In genomic region chr6:120077489-120077888, GRCh38 we compare ENCODE assay signal across 14 cellular contexts.
DNase-seq lines count a peak whose midpoint lies in the region; FAIRE-seq and TF ChIP-seq lines count a peak whose summit lies in the region.
"Had no signal": no experiment of that assay in that cellular context is flagged by ENCODE, and none has a peak within 500 bp of the region (broad histone marks: within the 10 kb centered on the region; RNA-seq: fewer than 3 reads in every experiment).

No MANE protein-coding gene starts in this region.

- H4K8ac ChIP-seq in trophoblast cell (ENCODE audit: low read depth, low read length): no peak overlapping the region

- H3K79me2 ChIP-seq in trophoblast cell (ENCODE audit: control insufficient read depth, insufficient read depth, low read length, poor library complexity): no peaks in the 10 kb centered on the region

- H2AFZ ChIP-seq in trophoblast cell (ENCODE audit: insufficient read depth, low read length, poor library complexity): no peak overlapping the region

- H4K12ac ChIP-seq in trophoblast cell (ENCODE audit: low read depth, low read length): no peak overlapping the region

- H3K36me3 ChIP-seq in trophoblast cell (ENCODE audit: control insufficient read depth in 1 of 2, insufficient read depth in 2 of 2, low read length in 2 of 2) (no peaks in the 10 kb centered on the region), Peyer's patch (no peaks in the 10 kb centered on the region), small intestine (ENCODE audit: control insufficient read depth in 2 of 2, insufficient read depth in 2 of 2, low read length in 2 of 2) (no peaks in the 10 kb centered on the region)
- H3K36me3 ChIP-seq: uterus had no signal

- no peak overlapping the region for H3K4me2 ChIP-seq in trophoblast cell (ENCODE audit: low read length)
- H3K4me2 ChIP-seq: A549 had no signal

- no peak overlapping the region for H2BK5ac ChIP-seq in trophoblast cell (ENCODE audit: low read depth, low read length, poor library complexity)

- H4K91ac ChIP-seq in trophoblast cell (ENCODE audit: low read depth, low read length): no peak overlapping the region

- FAIRE-seq in small intestine (lab: Jason Lieb, UNC): no peak
- FAIRE-seq: A549, TTC549 had no signal

- H3K23ac ChIP-seq in trophoblast cell (ENCODE audit: low read length): no peak overlapping the region

- WGBS in trophoblast cell (ENCODE audit: extremely low coverage, insufficient coverage, insufficient read length): no CpG with 5 or more reads among the region's 2 CpGs
- 33 to 53% (median 48%) methylated on average over 2 of the region's 2 CpGs for WGBS in small intestine, 3 donors

- TF ChIP-seq POLR2A in Peyer's patch (IDR thresholded peaks at IDR 0.05): no peak

- H3K18ac ChIP-seq in trophoblast cell (ENCODE audit: low read length): no peak overlapping the region

- no peaks in the 10 kb centered on the region for H3K79me1 ChIP-seq in trophoblast cell (ENCODE audit: low read length)

- peak; percentile 17 for DNase-seq in NCI-H748 (lab: John Stamatoyannopoulos, UW; ENCODE audit: unreplicated experiment)
- DNase-seq in NCI-H748 treated with DMSO at 0.1 percent for 48 hours (lab: John Stamatoyannopoulos, UW): no peak
- DNase-seq in NCI-H69 (lab: John Stamatoyannopoulos, UW): peak; percentile 92
- DNase-seq in ecto neural progenitor cell (ENCODE audit: low spot score): peak; percentile 56
- DNase-seq in trophoblast cell: peak; percentile 1 to 49
- DNase-seq in T-helper 9 cell: no peak
- no peak for DNase-seq in Peyer's patch
- no peak for DNase-seq in small intestine
- DNase-seq: activated naive CD4-positive, alpha-beta T cell treated with anti-CD3 and anti-CD28 coated beads, Interleukin-2, amount 10 ng/mL, durations not matched to agents 7 days and 5 days; NCI-H187 treated with DMSO at 0.1 percent for 48 hours; stimulated activated CD4-positive, alpha-beta T cell treated with anti-CD3 and anti-CD28 coated beads, Interleukin-4, amount 100 ng/mL, for 1 hour; uterus had no signal

- no peaks in the 10 kb centered on the region for H3K27me3 ChIP-seq in trophoblast cell (ENCODE audit: insufficient read depth, low read length)
- no peaks in the 10 kb centered on the region for H3K27me3 ChIP-seq in Peyer's patch
- H3K27me3 ChIP-seq in small intestine (ENCODE audit: control insufficient read depth in 2 of 2, insufficient read depth in 2 of 2, low read length in 2 of 2): no peaks in the 10 kb centered on the region
- H3K27me3 ChIP-seq: uterus had no signal

- no peak overlapping the region for H2AK5ac ChIP-seq in trophoblast cell (ENCODE audit: low read length)

- TF ChIP-seq CTCF in Peyer's patch (IDR thresholded peaks at IDR 0.05): peak in 1 of 6 experiments; percentile 4

- H3K14ac ChIP-seq in trophoblast cell (ENCODE audit: low read length): no peak overlapping the region

- H3K4me1 ChIP-seq in trophoblast cell (ENCODE audit: control insufficient read depth in 1 of 2, insufficient read depth in 2 of 2, low read length in 2 of 2) (peaks cover 0 to 2% of the 10 kb centered on the region in 2 experiments), Peyer's patch (no peaks in the 10 kb centered on the region), small intestine (ENCODE audit: control insufficient read depth in 2 of 2, insufficient read depth in 1 of 2, low read depth in 1 of 2, low read length in 1 of 2) (no peaks in the 10 kb centered on the region)
- H3K4me1 ChIP-seq: A549, uterus had no signal

- H3K4ac ChIP-seq in trophoblast cell (ENCODE audit: low read depth, low read length): no peak overlapping the region

- H3K4me3 ChIP-seq in trophoblast cell (ENCODE audit: low read depth, low read length): no peak overlapping the region
- no peak overlapping the region for H3K4me3 ChIP-seq in Peyer's patch
- H3K4me3 ChIP-seq in small intestine (ENCODE audit: low read depth in 1 of 2, low read length in 2 of 2): no peak overlapping the region
- H3K4me3 ChIP-seq: A549, uterus had no signal

- no peak overlapping the region for H2BK12ac ChIP-seq in trophoblast cell (ENCODE audit: low read length)

- H3K9ac ChIP-seq in trophoblast cell (ENCODE audit: low read length): no peak overlapping the region

- no peak overlapping the region for H2BK120ac ChIP-seq in trophoblast cell (ENCODE audit: insufficient read depth, low read length, poor library complexity)

- H3K9me3 ChIP-seq in trophoblast cell (ENCODE audit: insufficient read depth, low read depth, low read length) (no peaks in the 10 kb centered on the region), Peyer's patch (no peaks in the 10 kb centered on the region), small intestine (ENCODE audit: control insufficient read depth, low read depth) (no peaks in the 10 kb centered on the region)
- H3K9me3 ChIP-seq: A549, uterus had no signal

- H3K27ac ChIP-seq in trophoblast cell (ENCODE audit: low read depth, low read length): no peak overlapping the region
- H3K27ac ChIP-seq in Peyer's patch: no peak overlapping the region
- no peak overlapping the region for H3K27ac ChIP-seq in small intestine (ENCODE audit: low read depth in 1 of 2, low read length in 1 of 2)
- H3K27ac ChIP-seq: A549, uterus had no signal

Comparison
In these comparisons a context has a peak if more than half of its experiments do, and no peak if none do; other contexts are left out.
1. DNase-seq: peak in NCI-H748 (single experiment), NCI-H69 (single experiment), ecto neural progenitor cell (single experiment) and trophoblast cell (2 of 2); none in NCI-H748 treated with DMSO at 0.1 percent for 48 hours (single experiment), T-helper 9 cell (single experiment), Peyer's patch (0 of 3) and small intestine (single experiment).